Comparison of ENCODE assay signal across 16 cellular contexts in genomic region chr15:48570838-48571237, GRCh38.
"Had no signal": no experiment of that assay in that cellular context is flagged by ENCODE, and none has a peak within 500 bp of the region (broad histone marks: within the 10 kb centered on the region; RNA-seq: fewer than 3 reads in every experiment).

No MANE protein-coding gene starts in this region.

- H3K27me3 ChIP-seq: foreskin keratinocyte, heart left ventricle, uterus had no signal

- H3K4me1 ChIP-seq: uterus had no signal

- H3K36me3 ChIP-seq: uterus had no signal

- H3K27ac ChIP-seq: esophagus squamous epithelium, foreskin keratinocyte, heart left ventricle, uterus had no signal

- DNase-seq: activated CD4-positive, alpha-beta memory T cell treated with anti-CD3 and anti-CD28 coated beads for 36 hours; activated CD4-positive, alpha-beta T cell treated with anti-CD3 and anti-CD28 coated beads for 1 hour; activated gamma-delta T cell treated with Interleukin-2 at 50 U/mL for 16 hours; activated naive CD8-positive, alpha-beta T cell treated with anti-CD3 and anti-CD28 coated beads for 36 hours; activated T-cell treated with anti-CD3 and anti-CD28 coated beads, Interleukin-2, amount 50 U/mL, for 48 hours; aorta; esophagus squamous epithelium; foreskin keratinocyte; heart left ventricle; midbrain; naive B cell; stimulated activated CD4-positive, alpha-beta T cell treated with anti-CD3 and anti-CD28 coated beads, Interleukin-15, amount 100 ng/mL, for 24 hours; stimulated activated CD4-positive, alpha-beta T cell treated with anti-CD3 and anti-CD28 coated beads, Interleukin-4, amount 100 ng/mL, for 24 hours; T-helper 9 cell; uterus had no signal

- H3K4me1 Mint-ChIP-seq: activated naive CD8-positive, alpha-beta T cell treated with anti-CD3 and anti-CD28 coated beads for 36 hours; naive B cell had no signal

- H3K4me3 ChIP-seq: esophagus squamous epithelium, heart left ventricle, uterus had no signal

- ATAC-seq: foreskin keratinocyte had no signal

- H3K9me3 ChIP-seq: esophagus squamous epithelium, heart left ventricle, uterus had no signal

- H3K36me3 Mint-ChIP-seq: activated CD4-positive, alpha-beta memory T cell treated with anti-CD3 and anti-CD28 coated beads for 36 hours; activated naive CD8-positive, alpha-beta T cell treated with anti-CD3 and anti-CD28 coated beads for 36 hours; naive B cell had no signal

- H3K9me3 Mint-ChIP-seq: activated CD4-positive, alpha-beta memory T cell treated with anti-CD3 and anti-CD28 coated beads for 36 hours; activated naive CD8-positive, alpha-beta T cell treated with anti-CD3 and anti-CD28 coated beads for 36 hours; stimulated activated naive CD8-positive, alpha-beta T cell treated with anti-CD3 and anti-CD28 coated beads, Interleukin-15, Interleukin-2, amounts not matched to agents 100 ng/mL and 50 ng/mL, for 24 hours had no signal

- H3K27ac Mint-ChIP-seq: activated CD4-positive, alpha-beta memory T cell treated with anti-CD3 and anti-CD28 coated beads for 36 hours; activated naive CD8-positive, alpha-beta T cell treated with anti-CD3 and anti-CD28 coated beads for 36 hours; stimulated activated naive CD8-positive, alpha-beta T cell treated with anti-CD3 and anti-CD28 coated beads, Interleukin-15, Interleukin-2, amounts not matched to agents 100 ng/mL and 50 ng/mL, for 24 hours had no signal

- H3K4me3 Mint-ChIP-seq: activated CD4-positive, alpha-beta memory T cell treated with anti-CD3 and anti-CD28 coated beads for 36 hours; activated naive CD8-positive, alpha-beta T cell treated with anti-CD3 and anti-CD28 coated beads for 36 hours; naive B cell; stimulated activated naive CD8-positive, alpha-beta T cell treated with anti-CD3 and anti-CD28 coated beads, Interleukin-15, Interleukin-2, amounts not matched to agents 100 ng/mL and 50 ng/mL, for 24 hours had no signal

- H3K27me3 Mint-ChIP-seq: activated CD4-positive, alpha-beta memory T cell treated with anti-CD3 and anti-CD28 coated beads for 36 hours; naive B cell; stimulated activated naive CD8-positive, alpha-beta T cell treated with anti-CD3 and anti-CD28 coated beads, Interleukin-15, Interleukin-2, amounts not matched to agents 100 ng/mL and 50 ng/mL, for 24 hours had no signal
